In the genomic region with DNA sequence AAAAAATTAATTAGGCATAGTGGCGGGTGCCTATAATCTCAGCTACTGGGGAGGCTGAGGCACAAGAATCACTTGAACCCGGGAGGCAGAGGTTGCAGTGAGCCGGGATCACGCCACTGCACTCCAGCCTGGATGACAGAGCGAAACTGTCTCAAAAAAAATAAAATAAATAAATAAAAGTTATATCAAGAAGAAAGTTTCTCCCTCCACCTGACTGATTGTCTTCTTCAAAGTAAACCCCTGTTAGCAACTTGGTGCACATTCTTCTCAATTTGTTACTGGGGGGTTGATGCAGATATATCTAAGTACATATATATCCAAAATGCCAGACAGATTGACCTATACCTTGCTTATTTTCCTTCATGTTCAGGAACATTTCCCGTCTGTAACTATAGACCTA, we compare ENCODE assay signal across 9 cellular contexts. TPM values are rescaled to one million over a fixed set of nuclear protein-coding genes. Genes with fewer than 3 reads are reported as not detected.
"Had no signal": no experiment of that assay in that cellular context is flagged by ENCODE, and none has a peak within 500 bp of the region (broad histone marks: within the 10 kb centered on the region; RNA-seq: fewer than 3 reads in every experiment).

No MANE protein-coding gene starts in this region.

- ATAC-seq: HCT116 had no signal

- H2AFZ ChIP-seq: GM23248 had no signal

- H3K4me3 Mint-ChIP-seq: H9, HFFc6 had no signal

- H3K27ac ChIP-seq: GM23248 had no signal

- H3K9me3 Mint-ChIP-seq: HFFc6 had no signal

- H3K9me3 ChIP-seq: HAP-1 had no signal

- H3K36me3 ChIP-seq: HAP-1 had no signal

- H3K27ac Mint-ChIP-seq: HFFc6 had no signal

- H3K4me3 ChIP-seq: GM23248, HAP-1 had no signal

- DNase-seq: GM23248, GOT3, H7, H9, HCEC 1CT, HFFc6 had no signal

RNA-seq across cellular contexts. Expression of a gene that starts 5.2 kb away (rescaled TPM):
- total RNA-seq: GM23248, H4, HFFc6 had no signal
- polyA plus RNA-seq: GM23248 had no signal
